Comparison of ENCODE assay signal across 10 cellular contexts in the genomic region with DNA sequence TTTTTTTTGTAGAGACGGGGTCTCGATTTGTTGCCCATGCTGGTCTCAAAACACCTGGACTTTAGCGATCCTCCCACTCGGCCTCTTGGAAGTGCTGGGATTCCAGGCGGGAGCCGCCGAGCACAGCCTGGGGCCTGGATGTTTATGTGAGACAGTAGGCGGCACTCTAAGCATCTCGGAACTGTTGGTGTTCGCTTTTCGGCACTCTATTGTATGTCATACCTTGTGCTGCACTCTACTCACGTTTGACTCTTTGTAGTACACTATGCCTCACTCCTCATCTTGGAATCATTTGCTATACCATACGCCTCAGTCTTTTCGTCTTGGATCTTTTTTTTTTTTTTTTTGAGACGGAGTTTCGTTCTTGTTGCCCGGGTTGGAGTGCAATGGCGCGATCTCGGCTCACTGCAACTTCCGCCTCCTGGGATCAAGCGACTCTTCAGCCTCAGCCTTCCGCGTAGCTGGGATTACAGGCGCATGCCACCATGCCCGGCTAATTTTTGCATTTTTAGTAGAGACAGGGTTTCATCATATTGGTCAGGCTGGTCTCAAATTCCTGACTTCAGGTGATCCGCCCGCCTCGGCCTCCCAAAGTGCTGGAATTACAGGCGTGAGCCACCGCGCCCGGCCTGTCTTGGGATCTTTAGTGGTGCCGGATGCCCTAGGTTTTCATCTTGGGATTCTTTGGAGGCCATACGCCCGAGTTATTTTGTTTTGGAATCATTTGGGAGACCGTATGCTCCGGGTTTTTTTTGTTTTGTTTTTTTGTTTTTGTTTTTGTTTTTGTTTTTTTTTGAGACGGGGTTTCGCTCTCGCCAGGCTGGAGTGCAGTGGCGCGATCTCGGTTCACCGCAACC. TPM values are rescaled to one million over a fixed set of nuclear protein-coding genes. Genes with fewer than 3 reads are reported as not detected.
DNase-seq lines count a peak whose midpoint lies in the region; ATAC-seq and TF ChIP-seq lines count a peak whose summit lies in the region.
"Had no signal": no experiment of that assay in that cellular context is flagged by ENCODE, and none has a peak within 500 bp of the region (broad histone marks: within the 10 kb centered on the region; RNA-seq: fewer than 3 reads in every experiment).

No MANE protein-coding gene starts in this region.

- H3K4me1 Mint-ChIP-seq in central memory CD8-positive, alpha-beta T cell = peaks cover 17% of the 10 kb centered on the region
- H3K4me1 Mint-ChIP-seq in natural killer cell treated with Interleukin-12 subunit alpha and Interleukin-12 subunit beta and Interleukin-15 and Interleukin-18, amount 100 ng/mL, for 72 hours (ENCODE audit: low read depth in 2 of 2) = peaks cover 8 to 9% of the 10 kb centered on the region in 2 donors
- H3K4me1 Mint-ChIP-seq: nephron had no signal

- POLR2A ChIA-PET in GM10248 (lab: Yijun Ruan, JAX) = no interaction called here

- peaks cover 57% of the 10 kb centered on the region for H3K27me3 Mint-ChIP-seq in central memory CD8-positive, alpha-beta T cell
- H3K27me3 Mint-ChIP-seq in natural killer cell treated with Interleukin-12 subunit alpha and Interleukin-12 subunit beta and Interleukin-15 and Interleukin-18, amount 100 ng/mL, for 72 hours = peaks cover 43 to 50% of the 10 kb centered on the region in 2 donors

- peak overlapping the region; percentile 77 for H3K4me3 Mint-ChIP-seq in central memory CD8-positive, alpha-beta T cell
- H3K4me3 Mint-ChIP-seq in natural killer cell treated with Interleukin-12 subunit alpha and Interleukin-12 subunit beta and Interleukin-15 and Interleukin-18, amount 100 ng/mL, for 72 hours = peak overlapping the region; percentile 70
- H3K4me3 Mint-ChIP-seq: nephron had no signal

- H3K9me3 Mint-ChIP-seq in central memory CD8-positive, alpha-beta T cell = peaks cover 7% of the 10 kb centered on the region
- H3K9me3 Mint-ChIP-seq in natural killer cell treated with Interleukin-12 subunit alpha and Interleukin-12 subunit beta and Interleukin-15 and Interleukin-18, amount 100 ng/mL, for 72 hours = no peaks in the 10 kb centered on the region

- peak; percentile 34 for TF ChIP-seq CTCF in GM10248 (IDR thresholded peaks at IDR 0.05; ENCODE audit: control extremely low read depth, extremely low read depth, low read depth, missing control alignments)

- H3K36me3 Mint-ChIP-seq in central memory CD8-positive, alpha-beta T cell (ENCODE audit: insufficient read depth) = no peaks in the 10 kb centered on the region
- peaks cover 4% of the 10 kb centered on the region for H3K36me3 Mint-ChIP-seq in natural killer cell treated with Interleukin-12 subunit alpha and Interleukin-12 subunit beta and Interleukin-15 and Interleukin-18, amount 100 ng/mL, for 72 hours

- H3K27ac Mint-ChIP-seq in central memory CD8-positive, alpha-beta T cell (ENCODE audit: low read depth) = no peak overlapping the region
- no peak overlapping the region for H3K27ac Mint-ChIP-seq in natural killer cell treated with Interleukin-12 subunit alpha and Interleukin-12 subunit beta and Interleukin-15 and Interleukin-18, amount 100 ng/mL, for 72 hours
- H3K27ac Mint-ChIP-seq: nephron had no signal

- peak; percentile 46 for ATAC-seq in HG03432 (IDR thresholded peaks at IDR 0.05; ENCODE audit: unreplicated experiment)
- no peak for ATAC-seq in central memory CD8-positive, alpha-beta T cell (replicated peaks; ENCODE audit: extremely low read depth, poor library complexity, severe bottlenecking)
- ATAC-seq in natural killer cell treated with Interleukin-12 subunit alpha and Interleukin-12 subunit beta and Interleukin-15 and Interleukin-18, amount 100 ng/mL, for 72 hours = no peak
- ATAC-seq: HCT116 had no signal

- CTCF ChIA-PET in GM10248 (lab: Yijun Ruan, JAX) = no interaction called here

- peak; percentile 49 for DNase-seq in GM10248 (ENCODE audit: extremely low spot score)
- no peak for DNase-seq in central memory CD8-positive, alpha-beta T cell (ENCODE audit: low spot score in 2 of 2)
- DNase-seq in natural killer cell treated with Interleukin-12 subunit alpha and Interleukin-12 subunit beta and Interleukin-15 and Interleukin-18, amount 100 ng/mL, for 72 hours (ENCODE audit: low spot score) = no peak
- no peak for DNase-seq in Kasumi-1 (lab: John Stamatoyannopoulos, UW)
- no peak for DNase-seq in AG08395 (ENCODE audit: low spot score)
- DNase-seq in H4 (ENCODE audit: low spot score) = no peak
- DNase-seq in activated CD4-positive, alpha-beta T cell treated with anti-CD3 and anti-CD28 coated beads, Interleukin-2, amount 50 U/mL, for 4 hours = no peak

RNA-seq across cellular contexts. Expression of a gene that starts 24.2 kb away (rescaled TPM):
- 1 to 10 TPM; 3.9 to 6.0 TPM for total RNA-seq in natural killer cell treated with Interleukin-12 subunit alpha and Interleukin-12 subunit beta and Interleukin-15 and Interleukin-18, amount 100 ng/mL, for 72 hours
- 4.1 and 6.1 TPM in 2 replicates for total RNA-seq in H4 (2014; rRNA removed; shearing (Covaris generic))
